ENCODE assay signal across 2 cellular contexts in the genomic region with DNA sequence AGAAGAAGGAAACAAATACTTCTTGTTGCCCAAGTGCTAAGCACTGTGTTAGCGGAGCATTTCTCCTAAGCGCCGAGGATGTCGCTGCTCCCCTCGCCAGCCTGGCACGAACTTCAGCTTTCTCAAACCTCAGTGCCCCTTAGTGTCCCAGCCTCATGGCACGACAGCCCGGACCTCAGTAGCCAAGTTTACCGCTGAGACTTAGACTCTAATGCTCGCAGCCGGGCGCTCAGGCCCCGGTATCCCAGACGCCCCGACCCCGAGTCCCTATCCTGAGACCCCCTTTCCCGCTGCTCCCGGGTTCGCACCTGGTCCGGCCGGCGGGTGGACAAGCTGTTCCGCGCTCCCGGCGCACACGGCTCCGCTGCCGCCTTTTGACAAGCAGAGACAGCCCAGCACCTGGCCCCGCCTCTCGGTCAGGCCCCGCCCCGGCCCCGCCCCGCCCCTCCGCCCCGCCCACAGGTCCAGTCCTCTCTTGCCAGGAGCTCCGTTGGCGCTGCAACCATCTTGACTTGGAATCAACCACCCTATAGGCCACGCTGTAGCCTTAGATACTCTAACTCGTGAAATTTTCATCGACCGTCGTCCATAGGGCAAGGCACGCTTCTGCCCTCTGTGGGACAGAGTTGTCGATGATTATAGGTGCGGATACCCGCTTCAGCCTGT.
TF ChIP-seq lines count a peak whose summit lies in the region.

VDR (minus strand) TSS at position 348 of the 666 bp plus-strand sequence. CDS start 25,881 bp downstream, outside the sequence.

TF ChIP-seq in IMR-90, 13 proteins besides CTCF, POLR2A, EP300 and RAD21:
- TF ChIP-seq RFX5 (IDR thresholded peaks at IDR 0.05; ENCODE audit: low read depth, low read length) (no peak), SMC3 (IDR thresholded peaks at IDR 0.05; ENCODE audit: low read depth, low read length) (no peak), FOS (IDR thresholded peaks at IDR 0.05; ENCODE audit: low read depth, low read length) (no peak), CEBPB (IDR thresholded peaks at IDR 0.05; ENCODE audit: low read depth, low read length) (no peak), MXI1 (IDR thresholded peaks at IDR 0.05; ENCODE audit: borderline replicate concordance, low read depth, low read length) (no peak), NFE2L2 (IDR thresholded peaks at IDR 0.05; ENCODE audit: low read depth, low read length) (no peak)
- TF ChIP-seq, protein P1, sequence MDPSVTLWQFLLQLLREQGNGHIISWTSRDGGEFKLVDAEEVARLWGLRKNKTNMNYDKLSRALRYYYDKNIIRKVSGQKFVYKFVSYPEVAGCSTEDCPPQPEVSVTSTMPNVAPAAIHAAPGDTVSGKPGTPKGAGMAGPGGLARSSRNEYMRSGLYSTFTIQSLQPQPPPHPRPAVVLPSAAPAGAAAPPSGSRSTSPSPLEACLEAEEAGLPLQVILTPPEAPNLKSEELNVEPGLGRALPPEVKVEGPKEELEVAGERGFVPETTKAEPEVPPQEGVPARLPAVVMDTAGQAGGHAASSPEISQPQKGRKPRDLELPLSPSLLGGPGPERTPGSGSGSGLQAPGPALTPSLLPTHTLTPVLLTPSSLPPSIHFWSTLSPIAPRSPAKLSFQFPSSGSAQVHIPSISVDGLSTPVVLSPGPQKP (IDR thresholded peaks at IDR 0.05; ENCODE audit: borderline replicate concordance, low read depth, low read length): no peak
- TF ChIP-seq, protein P2, sequence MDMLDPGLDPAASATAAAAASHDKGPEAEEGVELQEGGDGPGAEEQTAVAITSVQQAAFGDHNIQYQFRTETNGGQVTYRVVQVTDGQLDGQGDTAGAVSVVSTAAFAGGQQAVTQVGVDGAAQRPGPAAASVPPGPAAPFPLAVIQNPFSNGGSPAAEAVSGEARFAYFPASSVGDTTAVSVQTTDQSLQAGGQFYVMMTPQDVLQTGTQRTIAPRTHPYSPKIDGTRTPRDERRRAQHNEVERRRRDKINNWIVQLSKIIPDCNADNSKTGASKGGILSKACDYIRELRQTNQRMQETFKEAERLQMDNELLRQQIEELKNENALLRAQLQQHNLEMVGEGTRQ (IDR thresholded peaks at IDR 0.05; ENCODE audit: low read depth, low read length): no peak
TF ChIP-seq in IMR-90: peak in this region for 0.

TF ChIP-seq in PFSK-1, 5 proteins besides CTCF, POLR2A, EP300 and RAD21 (continued from another document):
- TF ChIP-seq POLR2AphosphoS5 (IDR thresholded peaks at IDR 0.05; ENCODE audit: low read depth, low read length): peak; percentile 49; the same call in 1 of the 2 replicates
